Comparison of ENCODE assay signal across 1 cellular context in the genomic region with DNA sequence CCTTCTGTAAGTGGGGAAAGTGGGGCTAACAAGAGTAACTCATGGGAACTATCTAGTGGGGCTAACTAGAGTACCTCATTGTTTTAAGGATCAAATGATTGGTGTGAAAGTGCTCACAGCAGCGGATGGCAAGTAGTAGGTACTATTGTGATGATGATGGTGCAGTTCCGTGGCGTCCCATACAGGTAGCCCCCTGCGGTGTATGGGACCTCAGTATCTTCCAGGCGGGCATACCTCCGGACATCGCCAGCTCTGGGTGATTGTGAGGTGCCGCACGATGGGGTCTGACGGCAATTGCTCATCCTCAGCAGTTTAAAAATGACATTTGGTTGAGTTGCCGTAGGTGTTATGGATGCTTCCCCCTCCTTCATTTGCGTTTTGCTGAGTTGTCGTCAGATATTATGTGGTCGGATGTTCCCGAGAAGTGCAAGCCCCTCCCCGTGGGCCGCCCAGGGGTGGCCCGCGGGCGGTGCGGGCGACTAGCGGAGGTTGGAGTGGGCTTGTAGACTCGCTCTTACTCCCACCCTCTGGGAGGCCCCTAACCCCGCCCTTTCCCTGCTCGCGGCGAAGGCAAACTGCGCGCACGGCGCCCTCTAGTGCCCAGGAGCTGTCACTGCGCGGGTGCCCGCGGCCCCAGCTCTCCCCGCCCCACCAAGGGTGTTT.
TF ChIP-seq lines count a peak whose summit lies in the region.

No MANE protein-coding gene starts in this region.

TF ChIP-seq in GM23338, 12 proteins besides CTCF, POLR2A, EP300 and RAD21 (continued from another document):
- TF ChIP-seq, protein P1, sequence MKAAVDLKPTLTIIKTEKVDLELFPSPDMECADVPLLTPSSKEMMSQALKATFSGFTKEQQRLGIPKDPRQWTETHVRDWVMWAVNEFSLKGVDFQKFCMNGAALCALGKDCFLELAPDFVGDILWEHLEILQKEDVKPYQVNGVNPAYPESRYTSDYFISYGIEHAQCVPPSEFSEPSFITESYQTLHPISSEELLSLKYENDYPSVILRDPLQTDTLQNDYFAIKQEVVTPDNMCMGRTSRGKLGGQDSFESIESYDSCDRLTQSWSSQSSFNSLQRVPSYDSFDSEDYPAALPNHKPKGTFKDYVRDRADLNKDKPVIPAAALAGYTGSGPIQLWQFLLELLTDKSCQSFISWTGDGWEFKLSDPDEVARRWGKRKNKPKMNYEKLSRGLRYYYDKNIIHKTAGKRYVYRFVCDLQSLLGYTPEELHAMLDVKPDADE (IDR thresholded peaks at IDR 0.05): no peak
- TF ChIP-seq POLR2AphosphoS5 (IDR thresholded peaks at IDR 0.05; ENCODE audit: low read depth): no peak
